In genomic region chr10:47225186-47225927, GRCh38 we compare ENCODE assay signal across 17 cellular contexts.
"Had no signal": no experiment of that assay in that cellular context is flagged by ENCODE, and none has a peak within 500 bp of the region (broad histone marks: within the 10 kb centered on the region; RNA-seq: fewer than 3 reads in every experiment).

No MANE protein-coding gene starts in this region.

- H3K4me3 ChIP-seq: adrenal gland, left ventricle myocardium inferior, mucosa of descending colon, ovary, sigmoid colon, spleen, thoracic aorta, upper lobe of right lung had no signal

- H3K27me3 Mint-ChIP-seq: naive thymus-derived CD4-positive, alpha-beta T cell; T-cell had no signal

- DNase-seq: activated CD4-positive, alpha-beta T cell treated with anti-CD3 and anti-CD28 coated beads, Interleukin-2, amount 50 U/mL, for 48 hours; activated CD4-positive, CD25-positive, alpha-beta regulatory T cell treated with anti-CD3 and anti-CD28 coated beads, Interleukin-2, amount 50 U/mL, for 72 hours; adrenal gland; caudate nucleus; kidney; left ventricle myocardium inferior; mucosa of descending colon; naive thymus-derived CD4-positive, alpha-beta T cell; ovary; sigmoid colon; spleen; T-cell; T-helper 9 cell; upper lobe of right lung had no signal

- H3K4me1 ChIP-seq: adrenal gland, sigmoid colon, upper lobe of right lung had no signal

- H3K36me3 ChIP-seq: adrenal gland, left ventricle myocardium inferior, ovary, sigmoid colon, spleen, thoracic aorta, upper lobe of right lung had no signal

- ATAC-seq: mucosa of descending colon; naive thymus-derived CD4-positive, alpha-beta T cell had no signal

- H3K27me3 ChIP-seq: adrenal gland, ovary, sigmoid colon, upper lobe of right lung had no signal

- H3K27ac Mint-ChIP-seq: activated T-helper 1 cell treated with anti-CD3 and anti-CD28 coated beads, Interleukin-12 subunit alpha, Interleukin-12 subunit beta, Interleukin-2, Interleukin-4 antibody, amounts not matched to agents 30 ng/mL and 10 ng/mL and 1 ng/mL, durations not matched to agents 14 hours and 24 hours and 36 hours; memory B cell; T-cell had no signal

- H3K4me1 Mint-ChIP-seq: memory B cell had no signal

- H3K9me3 Mint-ChIP-seq: activated T-helper 1 cell treated with anti-CD3 and anti-CD28 coated beads, Interleukin-12 subunit alpha, Interleukin-12 subunit beta, Interleukin-2, Interleukin-4 antibody, amounts not matched to agents 30 ng/mL and 10 ng/mL and 1 ng/mL, durations not matched to agents 14 hours and 24 hours and 36 hours had no signal

- H3K9me3 ChIP-seq: adrenal gland, mucosa of descending colon, ovary, sigmoid colon, thoracic aorta, upper lobe of right lung had no signal

- H3K27ac ChIP-seq: adrenal gland, left ventricle myocardium inferior, ovary, sigmoid colon, spleen, thoracic aorta, upper lobe of right lung had no signal

- H3K4me3 Mint-ChIP-seq: activated T-helper 1 cell treated with anti-CD3 and anti-CD28 coated beads, Interleukin-12 subunit alpha, Interleukin-12 subunit beta, Interleukin-2, Interleukin-4 antibody, amounts not matched to agents 30 ng/mL and 10 ng/mL and 1 ng/mL, durations not matched to agents 14 hours and 24 hours and 36 hours; memory B cell; naive thymus-derived CD4-positive, alpha-beta T cell; T-cell had no signal
